13 cellular contexts compared by ENCODE assay signal in the genomic region with DNA sequence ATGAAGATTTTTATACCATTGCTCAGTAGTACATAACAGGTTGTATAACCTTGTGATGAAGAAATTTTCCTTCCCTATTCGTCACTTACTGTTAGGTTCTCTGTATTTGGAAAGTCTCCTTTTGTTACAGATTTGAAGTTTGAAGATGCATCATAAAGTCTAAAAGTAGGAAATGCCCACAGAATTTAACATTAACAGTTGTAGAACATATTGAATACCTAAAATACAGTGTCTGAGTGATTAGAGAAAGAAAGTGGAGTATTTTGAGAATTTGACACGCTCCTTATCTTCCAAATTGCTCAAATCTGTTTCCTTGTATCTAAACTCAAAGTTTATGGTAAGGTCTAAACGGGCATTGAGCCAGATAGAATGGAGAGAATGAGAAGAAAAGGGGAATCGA.
DNase-seq lines count a peak whose midpoint lies in the region; ATAC-seq, FAIRE-seq and TF ChIP-seq lines count a peak whose summit lies in the region.
"Had no signal": no experiment of that assay in that cellular context is flagged by ENCODE, and none has a peak within 500 bp of the region (broad histone marks: within the 10 kb centered on the region; RNA-seq: fewer than 3 reads in every experiment).

No MANE protein-coding gene starts in this region.

- peaks cover 16% of the 10 kb centered on the region for H3K4me1 ChIP-seq in astrocyte (ENCODE audit: insufficient read depth, low read length)

- H3K27me3 ChIP-seq in astrocyte (ENCODE audit: insufficient read depth, low read length), result no peaks in the 10 kb centered on the region
- H3K27me3 ChIP-seq: hepatocyte had no signal

- no peaks in the 10 kb centered on the region for H3K9me3 Mint-ChIP-seq in stimulated activated naive CD8-positive, alpha-beta T cell treated with anti-CD3 and anti-CD28 coated beads, Interleukin-15, Interleukin-2, amounts not matched to agents 100 ng/mL and 50 ng/mL, for 24 hours
- H3K9me3 Mint-ChIP-seq in astrocyte (ENCODE audit: unreplicated experiment), result no peaks in the 10 kb centered on the region
- no peaks in the 10 kb centered on the region for H3K9me3 Mint-ChIP-seq in naive thymus-derived CD8-positive, alpha-beta T cell

- H3K4me3 Mint-ChIP-seq in stimulated activated naive CD8-positive, alpha-beta T cell treated with anti-CD3 and anti-CD28 coated beads, Interleukin-15, Interleukin-2, amounts not matched to agents 100 ng/mL and 50 ng/mL, for 24 hours, result no peak overlapping the region
- H3K4me3 Mint-ChIP-seq in astrocyte (ENCODE audit: unreplicated experiment), result no peak overlapping the region
- peak overlapping the region in 9 of 10 donors; percentile 15 to 57 (median 35) for H3K4me3 Mint-ChIP-seq in naive thymus-derived CD8-positive, alpha-beta T cell

- no peak overlapping the region for H3K4me2 ChIP-seq in astrocyte (ENCODE audit: low read length)
- H3K4me2 ChIP-seq: hepatocyte had no signal

- H3K4me3 ChIP-seq in astrocyte (ENCODE audit: insufficient read depth, low read depth, low read length), result no peak overlapping the region
- H3K4me3 ChIP-seq: hepatocyte had no signal

- peaks cover 56% of the 10 kb centered on the region for H4K20me1 ChIP-seq in astrocyte (ENCODE audit: insufficient read depth, low read length)

- H3K4me1 Mint-ChIP-seq in stimulated activated naive CD8-positive, alpha-beta T cell treated with anti-CD3 and anti-CD28 coated beads, Interleukin-15, Interleukin-2, amounts not matched to agents 100 ng/mL and 50 ng/mL, for 24 hours (ENCODE audit: low read depth), result peaks cover 88% of the 10 kb centered on the region
- peaks cover 42% of the 10 kb centered on the region for H3K4me1 Mint-ChIP-seq in astrocyte (ENCODE audit: low read depth, unreplicated experiment)
- H3K4me1 Mint-ChIP-seq in naive thymus-derived CD8-positive, alpha-beta T cell, result peaks cover 36 to 93% (median 72%) of the 10 kb centered on the region in 4 donors

- DNase-seq in stimulated activated naive CD8-positive, alpha-beta T cell treated with anti-CD3 and anti-CD28 coated beads, Interleukin-15, Interleukin-2, amounts not matched to agents 100 U/mL and 50 U/mL, for 24 hours, result no peak
- DNase-seq in astrocyte (ENCODE audit: low read depth) (no peak), COR-L47 (lab: John Stamatoyannopoulos, UW) (no peak)
- DNase-seq in naive thymus-derived CD8-positive, alpha-beta T cell, result no peak
- DNase-seq: NCI-H1417 treated with DMSO at 0.1 percent for 48 hours; stimulated activated CD4-positive, alpha-beta T cell treated with anti-CD3 and anti-CD28 coated beads, Interleukin-2, amount 100 ng/mL, for 24 hours had no signal

- no peak overlapping the region for H3K9ac ChIP-seq in astrocyte (ENCODE audit: low read length)

- TF ChIP-seq CTCF in astrocyte (IDR thresholded peaks at IDR 0.05; ENCODE audit: insufficient read depth, low read depth, low read length), result no peak

- POLR2A ChIA-PET in naive thymus-derived CD8-positive, alpha-beta T cell (lab: Charles Lee), result no interaction called here

- FAIRE-seq in astrocyte (lab: Jason Lieb, UNC), result no peak
- FAIRE-seq: TTC549, urothelium cell line had no signal

- no peak overlapping the region for H3K27ac ChIP-seq in astrocyte (ENCODE audit: low read depth, low read length)
- H3K27ac ChIP-seq: hepatocyte had no signal

- H3K27me3 Mint-ChIP-seq in stimulated activated naive CD8-positive, alpha-beta T cell treated with anti-CD3 and anti-CD28 coated beads, Interleukin-15, Interleukin-2, amounts not matched to agents 100 ng/mL and 50 ng/mL, for 24 hours, result no peaks in the 10 kb centered on the region
- H3K27me3 Mint-ChIP-seq in astrocyte (ENCODE audit: low read depth, unreplicated experiment), result no peaks in the 10 kb centered on the region
- no peaks in the 10 kb centered on the region for H3K27me3 Mint-ChIP-seq in naive thymus-derived CD8-positive, alpha-beta T cell

- peaks cover 35% of the 10 kb centered on the region for H3K36me3 Mint-ChIP-seq in stimulated activated naive CD8-positive, alpha-beta T cell treated with anti-CD3 and anti-CD28 coated beads, Interleukin-15, Interleukin-2, amounts not matched to agents 100 ng/mL and 50 ng/mL, for 24 hours (ENCODE audit: low read depth)
- H3K36me3 Mint-ChIP-seq in astrocyte (ENCODE audit: low read depth, unreplicated experiment), result no peaks in the 10 kb centered on the region
- H3K36me3 Mint-ChIP-seq in naive thymus-derived CD8-positive, alpha-beta T cell, result peaks cover 4 to 48% (median 7%) of the 10 kb centered on the region in 3 donors

- no peak overlapping the region for H2AFZ ChIP-seq in astrocyte (ENCODE audit: low read depth, low read length)
- H2AFZ ChIP-seq: hepatocyte had no signal

- no peaks in the 10 kb centered on the region for H3K9me3 ChIP-seq in astrocyte (ENCODE audit: insufficient read depth, low read depth, low read length)

- peak overlapping the region; percentile 32 for H3K27ac Mint-ChIP-seq in stimulated activated naive CD8-positive, alpha-beta T cell treated with anti-CD3 and anti-CD28 coated beads, Interleukin-15, Interleukin-2, amounts not matched to agents 100 ng/mL and 50 ng/mL, for 24 hours
- H3K27ac Mint-ChIP-seq in astrocyte (ENCODE audit: unreplicated experiment), result peak overlapping the region; percentile 29
- peak overlapping the region in 9 of 10 donors; percentile 23 to 84 (median 74) for H3K27ac Mint-ChIP-seq in naive thymus-derived CD8-positive, alpha-beta T cell

- no peak for ATAC-seq in stimulated activated naive CD8-positive, alpha-beta T cell treated with anti-CD3 and anti-CD28 coated beads, Interleukin-15, Interleukin-2, amounts not matched to agents 100 U/mL and 50 U/mL, for 24 hours
- ATAC-seq in naive thymus-derived CD8-positive, alpha-beta T cell, result no peak
- ATAC-seq in GM18502 (IDR thresholded peaks at IDR 0.05; ENCODE audit: poor library complexity, unreplicated experiment), result no peak
- ATAC-seq in GM19324 (IDR thresholded peaks at IDR 0.05; ENCODE audit: low FRiP score, unreplicated experiment), result no peak
- no peak for ATAC-seq in HG02884 (IDR thresholded peaks at IDR 0.05; ENCODE audit: unreplicated experiment)

- H3K79me2 ChIP-seq in astrocyte (ENCODE audit: insufficient read depth, low read length), result peaks cover 99% of the 10 kb centered on the region

- H3K36me3 ChIP-seq in astrocyte (ENCODE audit: insufficient read depth, low read length), result peaks cover 6% of the 10 kb centered on the region

Comparison
In these comparisons a context has a peak if more than half of its experiments do, and no peak if none do; other contexts are left out.
1. H3K4me3 Mint-ChIP-seq: peak in naive thymus-derived CD8-positive, alpha-beta T cell (9 of 10); none in stimulated activated naive CD8-positive, alpha-beta T cell treated with anti-CD3 and anti-CD28 coated beads, Interleukin-15, Interleukin-2, amounts not matched to agents 100 ng/mL and 50 ng/mL, for 24 hours (single experiment) and astrocyte (single experiment).
2. Peak in every context shown above with its lines, with median percentiles within 50 percentile points of each other: H3K27ac Mint-ChIP-seq.